ENCODE assay signal across 18 cellular contexts in the genomic region with DNA sequence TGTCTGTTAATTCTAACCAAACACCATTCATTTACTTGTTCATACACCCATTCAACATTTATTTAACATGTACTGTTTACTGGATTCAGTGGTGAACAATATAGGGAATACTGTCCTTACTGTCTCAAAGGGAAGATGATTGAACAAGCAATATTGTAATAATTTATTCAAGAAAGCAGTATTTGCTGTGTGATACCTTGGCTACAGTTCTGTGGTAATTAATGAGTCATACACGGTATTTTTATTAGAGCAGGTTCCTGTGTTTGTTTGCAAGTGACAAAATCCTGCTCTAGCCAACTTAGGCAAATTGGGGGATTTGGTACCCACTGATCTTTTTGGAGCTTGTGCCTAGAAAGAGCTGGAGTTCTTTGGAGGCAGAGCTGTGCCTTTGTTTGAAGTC.
"Had no signal": no experiment of that assay in that cellular context is flagged by ENCODE, and none has a peak within 500 bp of the region (broad histone marks: within the 10 kb centered on the region; RNA-seq: fewer than 3 reads in every experiment).

No MANE protein-coding gene starts in this region.

- DNase-seq: effector memory CD8-positive, alpha-beta T cell; head of caudate nucleus; kidney; left cardiac atrium; left lung; mesenchymal stem cell; mucosa of descending colon; naive B cell; pancreas; right lobe of liver; small intestine; stimulated activated CD4-positive, alpha-beta T cell treated with anti-CD3 and anti-CD28 coated beads, Interleukin-15, amount 100 ng/mL, for 24 hours; stimulated activated CD4-positive, alpha-beta T cell treated with anti-CD3 and anti-CD28 coated beads, Interleukin-2, amount 100 ng/mL, for 48 hours; stimulated activated naive B cell treated with anti-CD40 and anti-IgM and Interleukin-4, amounts not matched to agents 10 μg/mL and 1 μg/mL and 100 μg/mL, for 72 hours; upper lobe of left lung; uterus had no signal

- FAIRE-seq: endometrium, frontal cortex, kidney, pancreas, small intestine had no signal
